ENCODE assay signal across 8 cellular contexts in genomic region chr10:22086730-22087364, GRCh38.
DNase-seq lines count a peak whose midpoint lies in the region; ATAC-seq and TF ChIP-seq lines count a peak whose summit lies in the region.

No MANE protein-coding gene starts in this region.

- no peak overlapping the region for H3K27ac ChIP-seq in epithelial cell of prostate

- no peak overlapping the region for H3K27ac Mint-ChIP-seq in neural crest cell (ENCODE audit: unreplicated experiment)

- H3K4me1 Mint-ChIP-seq in neural crest cell: peaks cover 11% of the 10 kb centered on the region
- no peaks in the 10 kb centered on the region for H3K4me1 Mint-ChIP-seq in activated T-cell treated with anti-CD3 and anti-CD28 coated beads, Interleukin-2, amount 50 U/mL, for 4 hours (ENCODE audit: low read depth)

- no peaks in the 10 kb centered on the region for H3K27me3 Mint-ChIP-seq in neural crest cell (ENCODE audit: low read depth)
- H3K27me3 Mint-ChIP-seq in activated T-cell treated with anti-CD3 and anti-CD28 coated beads, Interleukin-2, amount 50 U/mL, for 4 hours (ENCODE audit: low read depth): peaks cover 34% of the 10 kb centered on the region

- peak; percentile 36 for DNase-seq in DMS153 treated with DMSO at 0.1 percent for 48 hours (lab: John Stamatoyannopoulos, UW; ENCODE audit: unreplicated experiment)
- DNase-seq in NCI-H345 (lab: John Stamatoyannopoulos, UW): peak; percentile 76
- DNase-seq in epithelial cell of prostate (ENCODE audit: low read depth, low spot score): peak; percentile 20
- DNase-seq in neural crest cell (ENCODE audit: low read depth, low spot score): peak; percentile 27
- no peak for DNase-seq in activated gamma-delta T cell (lab: John Stamatoyannopoulos, UW)
- DNase-seq in activated T-cell treated with anti-CD3 and anti-CD28 coated beads, Interleukin-2, amount 50 U/mL, for 4 hours: no peak

- no peak overlapping the region for H3K4me3 Mint-ChIP-seq in neural crest cell
- H3K4me3 Mint-ChIP-seq in activated T-cell treated with anti-CD3 and anti-CD28 coated beads, Interleukin-2, amount 50 U/mL, for 4 hours: no peak overlapping the region

- ATAC-seq in GM21515 (IDR thresholded peaks at IDR 0.05; ENCODE audit: unreplicated experiment) (no peak), GM21529 (IDR thresholded peaks at IDR 0.05; ENCODE audit: unreplicated experiment) (no peak)
- no peak for ATAC-seq in activated T-cell treated with anti-CD3 and anti-CD28 coated beads, Interleukin-2, amount 50 U/mL, for 4 hours

- peaks cover 2% of the 10 kb centered on the region for H3K36me3 Mint-ChIP-seq in neural crest cell (ENCODE audit: low read depth)
- H3K36me3 Mint-ChIP-seq in activated T-cell treated with anti-CD3 and anti-CD28 coated beads, Interleukin-2, amount 50 U/mL, for 4 hours (ENCODE audit: insufficient read depth): no peaks in the 10 kb centered on the region

- peaks cover 1% of the 10 kb centered on the region for H3K9me3 Mint-ChIP-seq in neural crest cell
- H3K9me3 Mint-ChIP-seq in activated T-cell treated with anti-CD3 and anti-CD28 coated beads, Interleukin-2, amount 50 U/mL, for 4 hours: peaks cover 3% of the 10 kb centered on the region

- TF ChIP-seq CTCF in neural crest cell (conservative IDR thresholded peaks at IDR 0.05): no peak

Comparison
In these comparisons a context has a peak if more than half of its experiments do, and no peak if none do; other contexts are left out.
1. DNase-seq: peak in DMS153 treated with DMSO at 0.1 percent for 48 hours (single experiment), NCI-H345 (single experiment), epithelial cell of prostate (single experiment) and neural crest cell (single experiment); none in activated gamma-delta T cell (single experiment) and activated T-cell treated with anti-CD3 and anti-CD28 coated beads, Interleukin-2, amount 50 U/mL, for 4 hours (single experiment).